1 cellular context compared by ENCODE assay signal in genomic region chr16:75113046-75113491, GRCh38.
A peak's percentile ranks its signal among the peaks of the same experiment; 100 is the strongest.
TF ChIP-seq lines count a peak whose summit lies in the region.

No MANE protein-coding gene starts in this region.

TF ChIP-seq in H1, 55 proteins besides CTCF, POLR2A, EP300 and RAD21:
- TF ChIP-seq TCF12 (IDR thresholded peaks at IDR 0.05; ENCODE audit: low read depth, low read length), result 0 out of 2 replicates have a peak, but pooled peaks have one; percentile 26
- no peak for TF ChIP-seq KDM4A (IDR thresholded peaks at IDR 0.05; ENCODE audit: low read depth, low read length, severe bottlenecking)
